In the genomic region with DNA sequence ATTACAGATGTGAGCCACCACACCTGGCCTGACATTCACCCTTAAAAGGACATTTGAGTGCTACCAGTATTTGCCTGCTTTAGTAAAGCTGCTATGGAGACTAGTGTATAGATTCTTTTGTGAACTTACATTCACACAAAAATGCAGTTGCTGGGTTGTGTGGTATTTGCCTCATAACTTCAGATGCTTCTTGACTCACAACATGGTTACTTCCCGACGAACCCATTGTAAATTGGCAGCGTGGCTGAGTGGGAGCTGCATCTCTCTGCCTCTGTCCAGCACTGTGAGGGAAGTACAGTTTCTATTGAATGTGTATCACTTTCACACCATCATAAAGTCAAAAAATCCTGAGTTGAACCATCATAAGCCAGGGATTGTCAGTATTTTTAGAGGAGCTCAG, we compare ENCODE assay signal across 22 cellular contexts.
"Had no signal": no experiment of that assay in that cellular context is flagged by ENCODE, and none has a peak within 500 bp of the region (broad histone marks: within the 10 kb centered on the region; RNA-seq: fewer than 3 reads in every experiment).

No MANE protein-coding gene starts in this region.

- H3K36me3 ChIP-seq: adrenal gland, ascending aorta, pancreas, thyroid gland had no signal

- H3K27ac ChIP-seq: adrenal gland, ascending aorta, neutrophil, pancreas, psoas muscle, thyroid gland had no signal

- H3K4me1 ChIP-seq: adrenal gland, ascending aorta, pancreas, psoas muscle, thyroid gland had no signal

- H3K9me3 ChIP-seq: adrenal gland, neutrophil, pancreas, psoas muscle, thyroid gland had no signal

- H3K27me3 ChIP-seq: adrenal gland, ascending aorta, neutrophil, pancreas, thyroid gland had no signal

- ATAC-seq: activated T-helper 17 cell treated with anti-CD3 and anti-CD28 coated beads, Interleukin-2, amount 50 U/mL, for 72 hours; natural killer cell treated with Interleukin-12 subunit alpha and Interleukin-12 subunit beta and Interleukin-15 and Interleukin-18, amount 100 ng/mL, for 72 hours; pancreas; psoas muscle; right cardiac atrium had no signal

- DNase-seq: activated CD4-positive, alpha-beta T cell treated with anti-CD3 and anti-CD28 coated beads for 1 hour; activated CD4-positive, alpha-beta T cell treated with anti-CD3 and anti-CD28 coated beads, Interleukin-2, amount 50 U/mL, for 4 hours; activated CD8-positive, alpha-beta memory T cell treated with anti-CD3 and anti-CD28 coated beads for 24 hours; activated CD8-positive, alpha-beta memory T cell treated with anti-CD3 and anti-CD28 coated beads, Interleukin-2, amount 50 U/mL, for 4 hours; activated T-cell treated with anti-CD3 and anti-CD28 coated beads, Interleukin-2, amount 50 U/mL, for 24 hours; adrenal gland; dermis blood vessel endothelial cell; effector CD8-positive, alpha-beta T cell; glutamatergic neuron; hippocampal formation; pancreas; psoas muscle; stimulated activated CD4-positive, alpha-beta T cell treated with anti-CD3 and anti-CD28 coated beads, Interleukin-12 subunit alpha, Interleukin-12 subunit beta, amount 100 ng/mL, for 4 hours; stimulated activated CD4-positive, alpha-beta T cell treated with anti-CD3 and anti-CD28 coated beads, Interleukin-4, amount 100 ng/mL, for 4 hours; substantia nigra; T-helper 1 cell; thyroid gland had no signal

- H3K4me3 ChIP-seq: adrenal gland, ascending aorta, pancreas, psoas muscle, thyroid gland had no signal
